ENCODE assay signal across 8 cellular contexts in genomic region chr11:9001736-9002135, GRCh38. TPM values are rescaled to one million over a fixed set of nuclear protein-coding genes. Genes with fewer than 3 reads are reported as not detected.
DNase-seq lines count a peak whose midpoint lies in the region; ATAC-seq and TF ChIP-seq lines count a peak whose summit lies in the region.

No MANE protein-coding gene starts in this region.

- no peaks in the 10 kb centered on the region for H3K79me2 ChIP-seq in H9 (ENCODE audit: insufficient read depth, low read length)

- H2BK20ac ChIP-seq in H9 (ENCODE audit: low read depth, low read length, poor library complexity, severe bottlenecking) = no peak overlapping the region

- H3K4me2 ChIP-seq in H9 (ENCODE audit: insufficient read depth, insufficient read length, low read length) = no peak overlapping the region

- H3K27ac ChIP-seq in Panc1 (ENCODE audit: low read length) = peak overlapping the region; percentile 72
- H3K27ac ChIP-seq in H9 (ENCODE audit: insufficient read length, low read depth, low read length) = no peak overlapping the region

- CTCF ChIA-PET in Calu3 (lab: Charles Lee) = no interaction called here
- CTCF ChIA-PET in Panc1 (lab: Charles Lee) = no interaction called here

- H3K27ac Mint-ChIP-seq in Calu3 (ENCODE audit: unreplicated experiment) = no peak overlapping the region
- no peak overlapping the region for H3K27ac Mint-ChIP-seq in activated naive CD8-positive, alpha-beta T cell treated with anti-CD3 and anti-CD28 coated beads, Interleukin-2, amount 10 ng/mL, durations not matched to agents 7 days and 5 days
- no peak overlapping the region for H3K27ac Mint-ChIP-seq in H9

- no peak overlapping the region for H2BK120ac ChIP-seq in H9 (ENCODE audit: low read depth, low read length, poor library complexity, severe bottlenecking)

- no CpG with 5 or more reads among the region's 6 CpGs for WGBS in H9 (ENCODE audit: extremely low coverage, insufficient read length, low lambda C conversion rate)

- no peak overlapping the region for H2AFZ ChIP-seq in H9 (ENCODE audit: low read length)

- intact Hi-C loops in Calu3 (cut with micrococcal nuclease; ENCODE audit: unreplicated experiment) = no loop called here
- intact Hi-C loops in Panc1 (cut with micrococcal nuclease; ENCODE audit: unreplicated experiment) = no loop called here

- no peak overlapping the region for H2AK5ac ChIP-seq in H9 (ENCODE audit: insufficient read length, low read length)

- H3K79me1 ChIP-seq in H9 (ENCODE audit: insufficient read depth, low read depth, low read length, poor library complexity, severe bottlenecking) = no peaks in the 10 kb centered on the region

- H3K4me1 Mint-ChIP-seq in Calu3 (ENCODE audit: low read depth, unreplicated experiment) (no peaks in the 10 kb centered on the region), H9 (peaks cover 4 to 15% of the 10 kb centered on the region in 2 experiments)
- H3K4me1 Mint-ChIP-seq in activated naive CD8-positive, alpha-beta T cell treated with anti-CD3 and anti-CD28 coated beads, Interleukin-2, amount 10 ng/mL, durations not matched to agents 7 days and 5 days = peaks cover 15% of the 10 kb centered on the region

- H4K20me1 ChIP-seq in H9 (ENCODE audit: control insufficient read depth, insufficient read depth, insufficient read length) = no peaks in the 10 kb centered on the region

- H3K4me1 ChIP-seq in Panc1 (ENCODE audit: control insufficient read depth, insufficient read depth, low read length) (peaks cover 26% of the 10 kb centered on the region), H9 (ENCODE audit: insufficient read depth, low read length) (no peaks in the 10 kb centered on the region)

- H4K5ac ChIP-seq in H9 (ENCODE audit: insufficient read length, low read depth, low read length) = no peak overlapping the region

- H3K18ac ChIP-seq in H9 (ENCODE audit: insufficient read length, low read depth, low read length) = no peak overlapping the region

- BruUV-seq in Calu3 (replicated peaks; lab: Mats Ljungman, UMichigan) (no TSS peak), Panc1 (replicated peaks; lab: Mats Ljungman, UMichigan) (no TSS peak)

- H3K9me3 Mint-ChIP-seq in Calu3 (ENCODE audit: low read depth, unreplicated experiment) = no peaks in the 10 kb centered on the region
- no peaks in the 10 kb centered on the region for H3K9me3 Mint-ChIP-seq in activated naive CD8-positive, alpha-beta T cell treated with anti-CD3 and anti-CD28 coated beads, Interleukin-2, amount 10 ng/mL, durations not matched to agents 7 days and 5 days
- H3K9me3 Mint-ChIP-seq in H9 = no peaks in the 10 kb centered on the region

- H3K14ac ChIP-seq in H9 (ENCODE audit: insufficient read depth, low read length) = no peak overlapping the region

- H3K9me3 ChIP-seq in Panc1 (ENCODE audit: control insufficient read depth, insufficient read depth, low read depth, low read length) (no peaks in the 10 kb centered on the region), H9 (ENCODE audit: control insufficient read depth, low read depth, low read length) (no peaks in the 10 kb centered on the region)

- TF ChIP-seq CTCF in Calu3 (IDR thresholded peaks at IDR 0.05; ENCODE audit: unreplicated experiment) (no peak), Panc1 (IDR thresholded peaks at IDR 0.05) (no peak), H9 (conservative IDR thresholded peaks at IDR 0.05) (no peak)

- H3T11ph ChIP-seq in H9 (ENCODE audit: low read length) = no peak overlapping the region

- ATAC-seq in Panc1 (peak; percentile 74), HG03342 (IDR thresholded peaks at IDR 0.05; ENCODE audit: unreplicated experiment) (no peak), GM19035 (IDR thresholded peaks at IDR 0.05; ENCODE audit: unreplicated experiment) (no peak)
- ATAC-seq in activated naive CD8-positive, alpha-beta T cell treated with anti-CD3 and anti-CD28 coated beads, Interleukin-2, amount 10 ng/mL, durations not matched to agents 7 days and 5 days (ENCODE audit: low read depth) = peak; percentile 56

- no peak overlapping the region for H2BK15ac ChIP-seq in H9 (ENCODE audit: low read depth, low read length)

- POLR2A ChIA-PET in Panc1 (lab: Charles Lee) = no interaction called here
- POLR2A ChIA-PET in activated naive CD8-positive, alpha-beta T cell treated with anti-CD3 and anti-CD28 coated beads, Interleukin-2, amount 10 ng/mL, durations not matched to agents 7 days and 5 days (lab: Charles Lee) = no interaction called here

- DNase-seq in Calu3 (peak; percentile 19), Panc1 (ENCODE audit: low read depth, low spot score) (peak; percentile 92), non-pigmented ciliary epithelial cell (ENCODE audit: low read depth) (peak; percentile 65), H9 (no peak), NCI-H1930 (lab: John Stamatoyannopoulos, UW) (no peak)
- DNase-seq in activated naive CD8-positive, alpha-beta T cell treated with anti-CD3 and anti-CD28 coated beads, Interleukin-2, amount 10 ng/mL, durations not matched to agents 7 days and 5 days = no peak

- H2BK12ac ChIP-seq in H9 (ENCODE audit: insufficient read length, low read depth, low read length) = no peak overlapping the region

- H3K36me3 Mint-ChIP-seq in Calu3 (ENCODE audit: insufficient read depth, unreplicated experiment) (peaks cover 22% of the 10 kb centered on the region), H9 (ENCODE audit: insufficient read depth in 1 of 3, low read depth in 3 of 3) (no peaks in the 10 kb centered on the region)
- no peaks in the 10 kb centered on the region for H3K36me3 Mint-ChIP-seq in activated naive CD8-positive, alpha-beta T cell treated with anti-CD3 and anti-CD28 coated beads, Interleukin-2, amount 10 ng/mL, durations not matched to agents 7 days and 5 days

- no peak overlapping the region for H3K9ac ChIP-seq in H9 (ENCODE audit: extremely low read depth, insufficient read length, low read length)

- no peak overlapping the region for H3K23ac ChIP-seq in H9 (ENCODE audit: insufficient read length, low read depth, low read length)

- peaks cover 78% of the 10 kb centered on the region for H3K27me3 Mint-ChIP-seq in Calu3 (ENCODE audit: unreplicated experiment)
- H3K27me3 Mint-ChIP-seq in activated naive CD8-positive, alpha-beta T cell treated with anti-CD3 and anti-CD28 coated beads, Interleukin-2, amount 10 ng/mL, durations not matched to agents 7 days and 5 days = peaks cover 65% of the 10 kb centered on the region
- peaks cover 61% of the 10 kb centered on the region for H3K27me3 Mint-ChIP-seq in H9 (ENCODE audit: low read depth)

- H3K36me3 ChIP-seq in Panc1 (ENCODE audit: control insufficient read depth, insufficient read depth, low read length) = no peaks in the 10 kb centered on the region

- H4K8ac ChIP-seq in H9 (replicated peaks; ENCODE audit: insufficient read length, low read depth, low read length) = no peak overlapping the region

- in situ Hi-C loops in Panc1 (cut with HindIII; ENCODE audit: low pct_unique_long_range_greater_than_20kb, low sequenced_read_pairs) = no loop called here

- no peak overlapping the region for H3K56ac ChIP-seq in H9 (ENCODE audit: insufficient read length, low read depth, low read length)

- peak overlapping the region in 1 of 2 experiments; percentile 87; a peak in 2 of 4 replicates for H3K4me3 ChIP-seq in Panc1 (ENCODE audit: low read depth in 2 of 2, low read length in 2 of 2)

- no peak overlapping the region for H4K91ac ChIP-seq in H9 (ENCODE audit: insufficient read length, low read depth, low read length)

- peaks cover 8% of the 10 kb centered on the region for H3K23me2 ChIP-seq in H9 (ENCODE audit: insufficient read length, low read depth, low read length, poor library complexity, severe bottlenecking)

- no peak overlapping the region for H2BK5ac ChIP-seq in H9 (ENCODE audit: insufficient read length, low read length)

- no peak overlapping the region for H3K4me3 Mint-ChIP-seq in Calu3 (ENCODE audit: low read depth, unreplicated experiment)
- no peak overlapping the region for H3K4me3 Mint-ChIP-seq in activated naive CD8-positive, alpha-beta T cell treated with anti-CD3 and anti-CD28 coated beads, Interleukin-2, amount 10 ng/mL, durations not matched to agents 7 days and 5 days
- no peak overlapping the region for H3K4me3 Mint-ChIP-seq in H9

- no peaks in the 10 kb centered on the region for H3K27me3 ChIP-seq in Panc1 (ENCODE audit: control insufficient read depth, insufficient read depth, low read length)
- peaks cover 27% of the 10 kb centered on the region for H3K27me3 ChIP-seq in H9 (ENCODE audit: insufficient read depth, low read length)

- no peak overlapping the region for H3K4ac ChIP-seq in H9 (ENCODE audit: low read depth, low read length)

RNA-seq across cellular contexts. Expression of gene NRIP3, which starts 2.1 kb away (rescaled TPM):
- 0.73 and 0.83 TPM in 2 replicates for total RNA-seq in Calu3 (2022)
- 22.8 TPM for total RNA-seq in Panc1 (2021; ENCODE audit: unreplicated experiment)
- polyA plus RNA-seq in Panc1 (2012; ENCODE audit: insufficient read length) = 10.5 TPM
- 1 to 10 TPM; 1.4 to 2.0 TPM for total RNA-seq in activated naive CD8-positive, alpha-beta T cell treated with anti-CD3 and anti-CD28 coated beads, Interleukin-2, amount 10 ng/mL, durations not matched to agents 7 days and 5 days
- 4.2 and 4.3 TPM in 2 replicates for total RNA-seq in H9 (2021)

RNA-seq across cellular contexts. Expression of gene TMEM9B, which starts 37.5 kb away (rescaled TPM):
- total RNA-seq in Calu3 (2022) (31.3 and 31.5 TPM in 2 replicates), Panc1 (2021; ENCODE audit: unreplicated experiment) (76.2 TPM), H9 (2021) (12.6 and 13.6 TPM in 2 replicates)
- 61.8 TPM for polyA plus RNA-seq in Panc1 (2012; ENCODE audit: insufficient read length)
- total RNA-seq in activated naive CD8-positive, alpha-beta T cell treated with anti-CD3 and anti-CD28 coated beads, Interleukin-2, amount 10 ng/mL, durations not matched to agents 7 days and 5 days = 10 to 100 TPM; 28.9 to 32.4 TPM

RNA-seq across cellular contexts. Expression of gene ASCL3, which starts 58.9 kb away (rescaled TPM):
- not detected in 2 replicates for total RNA-seq in Calu3 (2022)
- not detected for total RNA-seq in Panc1 (2021; ENCODE audit: unreplicated experiment)
- polyA plus RNA-seq in Panc1 (2012; ENCODE audit: insufficient read length) = not detected
- total RNA-seq in activated naive CD8-positive, alpha-beta T cell treated with anti-CD3 and anti-CD28 coated beads, Interleukin-2, amount 10 ng/mL, durations not matched to agents 7 days and 5 days = not detected
- not detected in 2 replicates for total RNA-seq in H9 (2021)

Comparison
In these comparisons a context has a peak if more than half of its experiments do, and no peak if none do; other contexts are left out.
1. DNase-seq: peak in Calu3 (single experiment), Panc1 (single experiment) and non-pigmented ciliary epithelial cell (single experiment); none in activated naive CD8-positive, alpha-beta T cell treated with anti-CD3 and anti-CD28 coated beads, Interleukin-2, amount 10 ng/mL, durations not matched to agents 7 days and 5 days (single experiment), H9 (single experiment) and NCI-H1930 (0 of 2).
2. ATAC-seq: peak in Panc1 (single experiment) and activated naive CD8-positive, alpha-beta T cell treated with anti-CD3 and anti-CD28 coated beads, Interleukin-2, amount 10 ng/mL, durations not matched to agents 7 days and 5 days (single experiment); none in HG03342 (single experiment) and GM19035 (single experiment).